Comparison of ENCODE assay signal across 19 cellular contexts in the genomic region with DNA sequence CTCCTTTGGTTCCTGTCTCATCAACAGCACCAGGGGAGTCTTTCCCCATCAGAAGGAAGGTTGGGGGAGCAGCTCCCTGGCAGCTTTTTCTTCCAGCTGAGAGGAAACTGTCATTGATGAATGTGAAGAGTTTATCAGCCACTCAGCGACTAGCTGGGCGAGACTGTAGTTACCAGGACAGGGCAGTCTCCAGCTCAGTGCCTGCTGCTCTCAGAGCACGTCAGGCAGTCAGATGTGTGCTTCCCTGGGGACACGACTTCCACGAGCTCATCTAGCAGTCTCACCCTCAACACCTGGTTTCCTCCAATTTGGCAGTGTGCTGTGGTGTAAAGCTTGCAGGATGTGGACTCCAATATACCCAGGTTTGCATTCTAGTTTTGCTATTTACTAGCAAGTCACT. TPM values are rescaled to one million over a fixed set of nuclear protein-coding genes. Genes with fewer than 3 reads are reported as not detected.
DNase-seq lines count a peak whose midpoint lies in the region; ATAC-seq and TF ChIP-seq lines count a peak whose summit lies in the region.
"Had no signal": no experiment of that assay in that cellular context is flagged by ENCODE, and none has a peak within 500 bp of the region (broad histone marks: within the 10 kb centered on the region; RNA-seq: fewer than 3 reads in every experiment).

No MANE protein-coding gene starts in this region.

- WGBS in endodermal cell (ENCODE audit: insufficient coverage in 1 of 2, insufficient read length in 1 of 2), 2 experiments = 50 to 57% methylated on average over 5 of the region's 5 CpGs

- peak; percentile 70 for ATAC-seq in DND-41 (ENCODE audit: insufficient read depth, low read depth)
- ATAC-seq in HG02763 (IDR thresholded peaks at IDR 0.05; ENCODE audit: unreplicated experiment) = no peak
- no peak for ATAC-seq in HG02981 (IDR thresholded peaks at IDR 0.05; ENCODE audit: unreplicated experiment)
- ATAC-seq: activated CD4-positive, CD25-positive, alpha-beta regulatory T cell treated with anti-CD3 and anti-CD28 coated beads, Interleukin-2, amount 50 U/mL, for 24 hours; stimulated activated naive CD8-positive, alpha-beta T cell treated with anti-CD3 and anti-CD28 coated beads, Interleukin-15, Interleukin-2, amounts not matched to agents 100 U/mL and 50 U/mL, for 24 hours had no signal

- H3K36me3 ChIP-seq in DND-41 (ENCODE audit: insufficient read depth, low read length) (0 out of 2 replicates have a peak, but pooled peaks cover 7% of the 10 kb centered on the region), endodermal cell (ENCODE audit: control insufficient read depth, insufficient read depth, low read length) (peaks cover 6% of the 10 kb centered on the region), colonic mucosa (no peaks in the 10 kb centered on the region)
- H3K36me3 ChIP-seq: adrenal gland, MG63 had no signal

- no peak overlapping the region for H3K27ac ChIP-seq in DND-41 (ENCODE audit: low read length)
- H3K27ac ChIP-seq in endodermal cell (ENCODE audit: low read depth, low read length) = no peak overlapping the region
- H3K27ac ChIP-seq in colonic mucosa = no peak overlapping the region
- H3K27ac ChIP-seq: adrenal gland, gastroesophageal sphincter had no signal

- H3K4me1 Mint-ChIP-seq in endodermal cell (peaks cover 14% of the 10 kb centered on the region), nephron (peaks cover 29% of the 10 kb centered on the region)

- H3K9me3 Mint-ChIP-seq in endodermal cell = no peaks in the 10 kb centered on the region
- no peaks in the 10 kb centered on the region for H3K9me3 Mint-ChIP-seq in nephron
- H3K9me3 Mint-ChIP-seq: CD14-positive monocyte had no signal

- H3K27me3 Mint-ChIP-seq in endodermal cell (ENCODE audit: insufficient read depth) (no peaks in the 10 kb centered on the region), nephron (ENCODE audit: low read depth) (no peaks in the 10 kb centered on the region)

- no peaks in the 10 kb centered on the region for H3K4me1 ChIP-seq in DND-41 (ENCODE audit: insufficient read depth, low read length)
- H3K4me1 ChIP-seq in endodermal cell (ENCODE audit: control insufficient read depth, insufficient read depth, low read length) = peaks cover 4% of the 10 kb centered on the region
- no peaks in the 10 kb centered on the region for H3K4me1 ChIP-seq in colonic mucosa
- H3K4me1 ChIP-seq: gastroesophageal sphincter had no signal

- no peak overlapping the region for H3K4me2 ChIP-seq in DND-41 (ENCODE audit: insufficient read depth, low read length)

- TF ChIP-seq CTCF in DND-41 (IDR thresholded peaks at IDR 0.05; ENCODE audit: borderline replicate concordance, extremely low read depth, low read length, poor library complexity, severe bottlenecking) (no peak), endodermal cell (conservative IDR thresholded peaks at IDR 0.05) (no peak), nephron (IDR thresholded peaks at IDR 0.05; ENCODE audit: unreplicated experiment in 3 of 3) (no peak), colonic mucosa (IDR thresholded peaks at IDR 0.05) (no peak)

- DNase-seq in DND-41 (peak; percentile 20), NCI-H2171 (lab: John Stamatoyannopoulos, UW) (peak; percentile 47), endodermal cell (peak; percentile 68), colonic mucosa (no peak)
- DNase-seq in activated CD4-positive, alpha-beta T cell treated with anti-CD3 and anti-CD28 coated beads for 1 hour = no peak
- DNase-seq: activated CD8-positive, alpha-beta memory T cell treated with anti-CD3 and anti-CD28 coated beads, Interleukin-2, amount 50 U/mL, for 48 hours; NCI-H2107; OCI-M1; retina; stimulated activated naive CD8-positive, alpha-beta T cell treated with anti-CD3 and anti-CD28 coated beads, Interleukin-15, Interleukin-2, amounts not matched to agents 100 U/mL and 50 U/mL, for 24 hours; T-helper 1 cell had no signal

- no peak overlapping the region for H3K27ac Mint-ChIP-seq in endodermal cell
- peak overlapping the region; percentile 34 to 56 (median 55) for H3K27ac Mint-ChIP-seq in nephron
- H3K27ac Mint-ChIP-seq: CD14-positive monocyte had no signal

- H3K9ac ChIP-seq in DND-41 (ENCODE audit: low read depth, low read length) (no peak overlapping the region), endodermal cell (ENCODE audit: extremely low read depth, low read length, poor library complexity, severe bottlenecking) (no peak overlapping the region), colonic mucosa (ENCODE audit: low read depth in 2 of 2, low read length in 2 of 2) (no peak overlapping the region)

- H3K79me2 ChIP-seq in DND-41 (ENCODE audit: insufficient read depth, low read length) = no peaks in the 10 kb centered on the region

- H4K20me1 ChIP-seq in DND-41 (ENCODE audit: insufficient read depth, low read length) = no peaks in the 10 kb centered on the region

- H3K36me3 Mint-ChIP-seq in endodermal cell (ENCODE audit: low read depth) (no peaks in the 10 kb centered on the region), nephron (ENCODE audit: low read depth) (peaks cover 10% of the 10 kb centered on the region)

- H3K4me3 Mint-ChIP-seq in endodermal cell (no peak overlapping the region), nephron (no peak overlapping the region)
- H3K4me3 Mint-ChIP-seq: CD14-positive monocyte had no signal

- H3K9me3 ChIP-seq in DND-41 (ENCODE audit: insufficient read depth, low read length, severe bottlenecking) = no peaks in the 10 kb centered on the region
- H3K9me3 ChIP-seq in endodermal cell (ENCODE audit: control insufficient read depth, low read length) = no peaks in the 10 kb centered on the region
- H3K9me3 ChIP-seq in colonic mucosa = no peaks in the 10 kb centered on the region
- H3K9me3 ChIP-seq: adrenal gland, gastroesophageal sphincter, MG63 had no signal

- no peaks in the 10 kb centered on the region for H3K27me3 ChIP-seq in DND-41 (ENCODE audit: insufficient read depth, low read length, poor library complexity)
- no peaks in the 10 kb centered on the region for H3K27me3 ChIP-seq in endodermal cell (ENCODE audit: control insufficient read depth, insufficient read depth, low read length, poor library complexity, severe bottlenecking)
- H3K27me3 ChIP-seq in colonic mucosa = no peaks in the 10 kb centered on the region
- H3K27me3 ChIP-seq: adrenal gland, gastroesophageal sphincter, MG63 had no signal

- intact Hi-C loops in colonic mucosa (cut with DNase I) = no loop called here

- no peak overlapping the region for H3K4me3 ChIP-seq in DND-41 (ENCODE audit: low read depth in 1 of 2, low read length in 2 of 2)
- H3K4me3 ChIP-seq in endodermal cell (ENCODE audit: low read length) = no peak overlapping the region
- no peak overlapping the region for H3K4me3 ChIP-seq in colonic mucosa
- H3K4me3 ChIP-seq: adrenal gland, gastroesophageal sphincter, MG63 had no signal

- H2AFZ ChIP-seq in DND-41 (ENCODE audit: low read depth, low read length) = no peak overlapping the region

RNA-seq across cellular contexts. Expression of a gene that starts 12.5 kb away (rescaled TPM):
- total RNA-seq in endodermal cell (10 to 100 TPM in 1 of 2 donors, 1 to 10 TPM in 1; 6.9 to 10.5 TPM), colonic mucosa (under 1 TPM; 0.35 to 0.85 TPM)
- polyA plus RNA-seq in endodermal cell (2013, experiment 1 of 2) = 8.2 TPM
- polyA plus RNA-seq in endodermal cell (2013, experiment 2 of 2) = 6.7 TPM
- polyA plus RNA-seq: CD14-positive monocyte had no signal

RNA-seq across cellular contexts. Expression of a gene that starts 20.3 kb away (rescaled TPM):
- total RNA-seq in endodermal cell (under 1 TPM in 1 of 2 donors, not detected in 1; 0.20 TPM), colonic mucosa (not detected)
- not detected for polyA plus RNA-seq in endodermal cell (2013, experiment 1 of 2)
- polyA plus RNA-seq in endodermal cell (2013, experiment 2 of 2) = not detected
- polyA plus RNA-seq: CD14-positive monocyte had no signal

RNA-seq across cellular contexts. Expression of a gene that starts 27.9 kb away (rescaled TPM):
- total RNA-seq in endodermal cell (100 to 1,000 TPM; 104 to 106 TPM), colonic mucosa (100 to 1,000 TPM; 228 to 266 TPM)
- polyA plus RNA-seq in endodermal cell (2013, experiment 1 of 2) = 115 TPM
- polyA plus RNA-seq in endodermal cell (2013, experiment 2 of 2) = 113 TPM

RNA-seq across cellular contexts. Expression of a gene that starts 28.0 kb away (rescaled TPM):
- total RNA-seq in endodermal cell (10 to 100 TPM; 13.7 to 14.8 TPM), colonic mucosa (10 to 100 TPM; 14.5 to 15.5 TPM)
- polyA plus RNA-seq in endodermal cell (2013, experiment 1 of 2) = 17.6 TPM
- polyA plus RNA-seq in endodermal cell (2013, experiment 2 of 2) = 15.7 TPM

RNA-seq across cellular contexts. Expression of a gene that starts 35.6 kb away (rescaled TPM):
- total RNA-seq in endodermal cell (100 to 1,000 TPM; 123 to 147 TPM), colonic mucosa (100 to 1,000 TPM; 162 to 190 TPM)
- 102 TPM for polyA plus RNA-seq in endodermal cell (2013, experiment 1 of 2)
- polyA plus RNA-seq in endodermal cell (2013, experiment 2 of 2) = 85.3 TPM

Comparison
In these comparisons a context has a peak if more than half of its experiments do, and no peak if none do; other contexts are left out.
1. DNase-seq: peak in DND-41 (single experiment), NCI-H2171 (single experiment) and endodermal cell (single experiment); none in colonic mucosa (single experiment) and activated CD4-positive, alpha-beta T cell treated with anti-CD3 and anti-CD28 coated beads for 1 hour (single experiment).
2. RNA of a gene that starts 12.5 kb away (total RNA-seq): 6.9 to 10.5 TPM in endodermal cell; 0.35 to 0.85 TPM in colonic mucosa; every median in the first group is over 4 times any median in the second.